ENCODE assay signal across 13 cellular contexts in genomic region chr3:17852217-17852616, GRCh38.
DNase-seq lines count a peak whose midpoint lies in the region; ATAC-seq and TF ChIP-seq lines count a peak whose summit lies in the region.
"Had no signal": no experiment of that assay in that cellular context is flagged by ENCODE, and none has a peak within 500 bp of the region (broad histone marks: within the 10 kb centered on the region; RNA-seq: fewer than 3 reads in every experiment).

No MANE protein-coding gene starts in this region.

- BruUV-seq in mammary epithelial cell (replicated peaks; lab: Mats Ljungman, UMichigan) = no TSS peak

- DNase-seq in NCI-H510A (lab: John Stamatoyannopoulos, UW) (peak; percentile 11), activated gamma-delta T cell (lab: John Stamatoyannopoulos, UW) (no peak), cortex of kidney (lab: John Stamatoyannopoulos, UW) (no peak), breast epithelium (ENCODE audit: low spot score in 2 of 2) (no peak), mammary epithelial cell (no peak)
- DNase-seq: CD4-positive, CD25-positive, alpha-beta regulatory T cell; foreskin keratinocyte; GF-D8; psoas muscle; RPMI8226 had no signal

- H3K79me2 ChIP-seq in mammary epithelial cell (ENCODE audit: insufficient read depth, low read length) = no peaks in the 10 kb centered on the region

- no peak overlapping the region for H3K4me3 ChIP-seq in breast epithelium
- no peak overlapping the region for H3K4me3 ChIP-seq in mammary epithelial cell (replicated peaks in 1 of 3; ENCODE audit: insufficient read depth in 1 of 3, low read depth in 2 of 3, low read length in 3 of 3)
- H3K4me3 ChIP-seq: psoas muscle had no signal

- H3K27me3 ChIP-seq in breast epithelium = no peaks in the 10 kb centered on the region
- H3K27me3 ChIP-seq in mammary epithelial cell (ENCODE audit: insufficient read depth, low read length) = no peaks in the 10 kb centered on the region
- H3K27me3 ChIP-seq: foreskin keratinocyte had no signal

- CTCF ChIA-PET in mammary epithelial cell (lab: Charles Lee; ENCODE audit: low non-redundant PET) = no interaction called here

- H3K4me1 ChIP-seq in breast epithelium (no peaks in the 10 kb centered on the region), mammary epithelial cell (ENCODE audit: insufficient read depth, low read length) (no peaks in the 10 kb centered on the region)
- H3K4me1 ChIP-seq: foreskin keratinocyte, psoas muscle had no signal

- H3K9me3 ChIP-seq in breast epithelium = no peaks in the 10 kb centered on the region
- H3K9me3 ChIP-seq in mammary epithelial cell (replicated peaks; ENCODE audit: insufficient read depth, low read length) = no peaks in the 10 kb centered on the region
- H3K9me3 ChIP-seq: psoas muscle had no signal

- 90% methylated on average over 1 of the region's 1 CpG for WGBS in mammary epithelial cell (ENCODE audit: low coverage, missing lambda C conversion rate)

- H3K27ac ChIP-seq in breast epithelium (no peak overlapping the region), mammary epithelial cell (ENCODE audit: insufficient read depth, low read depth, low read length) (no peak overlapping the region)
- H3K27ac ChIP-seq: foreskin keratinocyte, psoas muscle had no signal

- no peak for TF ChIP-seq CTCF in breast epithelium (IDR thresholded peaks at IDR 0.05)
- TF ChIP-seq CTCF in mammary epithelial cell (conservative IDR thresholded peaks at IDR 0.05 in 1 of 2, IDR thresholded peaks at IDR 0.05 in 1 of 2; ENCODE audit: extremely low read depth in 1 of 2, insufficient read depth in 1 of 2, low read depth in 1 of 2, low read length in 2 of 2) = no peak

- H3K4me2 ChIP-seq in mammary epithelial cell (ENCODE audit: insufficient read depth, low read depth, low read length) = no peak overlapping the region

- peak; percentile 96 for ATAC-seq in GM18868 (IDR thresholded peaks at IDR 0.05; ENCODE audit: unreplicated experiment)
- peak; percentile 63 for ATAC-seq in GM21515 (IDR thresholded peaks at IDR 0.05; ENCODE audit: unreplicated experiment)
- ATAC-seq in HG03025 (IDR thresholded peaks at IDR 0.05; ENCODE audit: low FRiP score, unreplicated experiment) = peak; percentile 77
- ATAC-seq: foreskin keratinocyte, psoas muscle had no signal

- TF ChIP-seq POLR2A in breast epithelium (IDR thresholded peaks at IDR 0.05) = no peak

- dilution Hi-C loops in mammary epithelial cell (cut with HindIII; ENCODE audit: low sequenced_read_pairs) = no loop called here

- intact Hi-C loops in breast epithelium (cut with DNase I; ENCODE audit: low total_unique reads) (no loop called here), mammary epithelial cell (cut with micrococcal nuclease) (no loop called here)

- H3K9ac ChIP-seq in mammary epithelial cell (ENCODE audit: insufficient read depth, low read length) = no peak overlapping the region

- H2AFZ ChIP-seq in mammary epithelial cell (ENCODE audit: low read depth, low read length) = no peak overlapping the region

- H3K36me3 ChIP-seq in breast epithelium (no peaks in the 10 kb centered on the region), mammary epithelial cell (ENCODE audit: insufficient read depth, low read length) (no peaks in the 10 kb centered on the region)

- H4K20me1 ChIP-seq in mammary epithelial cell (ENCODE audit: insufficient read depth, low read length) = no peaks in the 10 kb centered on the region

- in situ Hi-C loops in mammary epithelial cell (cut with MboI; ENCODE audit: low sequenced_read_pairs in 2 of 2) = no loop called here
